Comparison of ENCODE assay signal across 18 cellular contexts in genomic region chr4:112053825-112054224, GRCh38.
DNase-seq lines count a peak whose midpoint lies in the region; ATAC-seq, FAIRE-seq and TF ChIP-seq lines count a peak whose summit lies in the region.
"Had no signal": no experiment of that assay in that cellular context is flagged by ENCODE, and none has a peak within 500 bp of the region (broad histone marks: within the 10 kb centered on the region; RNA-seq: fewer than 3 reads in every experiment).

No MANE protein-coding gene starts in this region.

- no peaks in the 10 kb centered on the region for H3K9me2 ChIP-seq in GM23338 (ENCODE audit: insufficient read depth)

- peaks cover 3% of the 10 kb centered on the region for H3K27me3 Mint-ChIP-seq in GM23338 (ENCODE audit: insufficient read depth, low read depth, poor library complexity)
- H3K27me3 Mint-ChIP-seq in activated CD8-positive, alpha-beta T cell treated with anti-CD3 and anti-CD28 coated beads, Interleukin-2, amount 10 ng/mL, durations not matched to agents 7 days and 5 days (ENCODE audit: low read depth), result peaks cover 14% of the 10 kb centered on the region

- H3K36me3 ChIP-seq in GM23338 (ENCODE audit: insufficient read depth) (no peaks in the 10 kb centered on the region), osteoblast (ENCODE audit: insufficient read depth, low read length) (no peaks in the 10 kb centered on the region)

- H3K9me3 Mint-ChIP-seq in GM23338, result no peaks in the 10 kb centered on the region
- H3K9me3 Mint-ChIP-seq in activated CD8-positive, alpha-beta T cell treated with anti-CD3 and anti-CD28 coated beads, Interleukin-2, amount 10 ng/mL, durations not matched to agents 7 days and 5 days (ENCODE audit: insufficient read depth), result no peaks in the 10 kb centered on the region
- H3K9me3 Mint-ChIP-seq: CD14-positive monocyte; CD8-positive, alpha-beta T cell; IgD-negative memory B cell had no signal

- H4K20me1 ChIP-seq in GM23338 (replicated peaks; ENCODE audit: insufficient read depth) (no peaks in the 10 kb centered on the region), osteoblast (ENCODE audit: insufficient read depth, low read length) (no peaks in the 10 kb centered on the region)

- no peak overlapping the region for H3K4me3 Mint-ChIP-seq in GM23338
- no peak overlapping the region for H3K4me3 Mint-ChIP-seq in activated CD8-positive, alpha-beta T cell treated with anti-CD3 and anti-CD28 coated beads, Interleukin-2, amount 10 ng/mL, durations not matched to agents 7 days and 5 days
- H3K4me3 Mint-ChIP-seq: CD14-positive monocyte; CD8-positive, alpha-beta T cell; IgD-negative memory B cell had no signal

- H2AFZ ChIP-seq in GM23338 (peak overlapping the region; percentile 16; the same call in 1 of the 2 replicates), osteoblast (ENCODE audit: low read length) (no peak overlapping the region)

- H3K4me3 ChIP-seq in GM23338 (no peak overlapping the region), osteoblast (ENCODE audit: insufficient read depth, low read length) (no peak overlapping the region)

- H3F3A ChIP-seq in GM23338 (replicated peaks; ENCODE audit: low read depth), result no peaks in the 10 kb centered on the region

- H3K27me3 ChIP-seq in GM23338 (ENCODE audit: insufficient read depth) (no peaks in the 10 kb centered on the region), osteoblast (ENCODE audit: insufficient read depth, low read length) (no peaks in the 10 kb centered on the region)

- peak overlapping the region; percentile 2; the same call in 1 of the 2 replicates for H3K27ac Mint-ChIP-seq in GM23338
- H3K27ac Mint-ChIP-seq in activated CD8-positive, alpha-beta T cell treated with anti-CD3 and anti-CD28 coated beads, Interleukin-2, amount 10 ng/mL, durations not matched to agents 7 days and 5 days, result no peak overlapping the region
- H3K27ac Mint-ChIP-seq: CD14-positive monocyte; CD8-positive, alpha-beta T cell; IgD-negative memory B cell had no signal

- H3K36me3 Mint-ChIP-seq in GM23338 (ENCODE audit: low read depth), result no peaks in the 10 kb centered on the region
- no peaks in the 10 kb centered on the region for H3K36me3 Mint-ChIP-seq in activated CD8-positive, alpha-beta T cell treated with anti-CD3 and anti-CD28 coated beads, Interleukin-2, amount 10 ng/mL, durations not matched to agents 7 days and 5 days (ENCODE audit: low read depth)
- H3K36me3 Mint-ChIP-seq: CD14-positive monocyte; CD8-positive, alpha-beta T cell had no signal

- H3K4me1 ChIP-seq in GM23338 (ENCODE audit: insufficient read depth) (peaks cover 8% of the 10 kb centered on the region; the same call in 1 of the 2 replicates), osteoblast (ENCODE audit: insufficient read depth, low read length) (no peaks in the 10 kb centered on the region)

- H3K4me2 ChIP-seq in GM23338 (no peak overlapping the region), osteoblast (ENCODE audit: insufficient read depth, low read length) (no peak overlapping the region)

- CTCF ChIA-PET in activated CD8-positive, alpha-beta T cell treated with anti-CD3 and anti-CD28 coated beads, Interleukin-2, amount 10 ng/mL, durations not matched to agents 7 days and 5 days (lab: Charles Lee), result no interaction called here

- peaks cover 9% of the 10 kb centered on the region for H3K4me1 Mint-ChIP-seq in GM23338
- H3K4me1 Mint-ChIP-seq in activated CD8-positive, alpha-beta T cell treated with anti-CD3 and anti-CD28 coated beads, Interleukin-2, amount 10 ng/mL, durations not matched to agents 7 days and 5 days (ENCODE audit: low read depth), result peaks cover 8% of the 10 kb centered on the region
- H3K4me1 Mint-ChIP-seq: CD14-positive monocyte, IgD-negative memory B cell had no signal

- POLR2A ChIA-PET in activated CD8-positive, alpha-beta T cell treated with anti-CD3 and anti-CD28 coated beads, Interleukin-2, amount 10 ng/mL, durations not matched to agents 7 days and 5 days (lab: Charles Lee), result no interaction called here

- TF ChIP-seq POLR2A in GM18505 (IDR thresholded peaks at IDR 0.05; ENCODE audit: borderline replicate concordance, extremely low read depth, insufficient read depth, insufficient read length), result no peak

- DNase-seq in GM23338 (ENCODE audit: low spot score) (no peak), osteoblast (ENCODE audit: insufficient read length, low spot score, missing footprints) (peak; percentile 59)
- DNase-seq in activated CD8-positive, alpha-beta T cell treated with anti-CD3 and anti-CD28 coated beads, Interleukin-2, amount 10 ng/mL, durations not matched to agents 7 days and 5 days, result no peak
- DNase-seq in activated CD4-positive, CD25-positive, alpha-beta regulatory T cell treated with anti-CD3 and anti-CD28 coated beads, Interleukin-2, amount 50 U/mL, for 72 hours, result no peak
- DNase-seq: CD8-positive, alpha-beta T cell; COR-L47; DND-41; GDM1 had no signal

- H3K79me2 ChIP-seq in GM23338 (replicated peaks; ENCODE audit: insufficient read depth) (no peaks in the 10 kb centered on the region), osteoblast (ENCODE audit: insufficient read depth, low read length) (no peaks in the 10 kb centered on the region)

- TF ChIP-seq CTCF in GM23338 (conservative IDR thresholded peaks at IDR 0.05; ENCODE audit: low read depth in 2 of 2) (no peak), osteoblast (IDR thresholded peaks at IDR 0.05; ENCODE audit: extremely low read depth, low read depth, low read length) (no peak)

- ATAC-seq in GM23338, result no peak
- ATAC-seq in esophagus mucosa, result peak; percentile 96
- ATAC-seq in activated CD8-positive, alpha-beta T cell treated with anti-CD3 and anti-CD28 coated beads, Interleukin-2, amount 10 ng/mL, durations not matched to agents 7 days and 5 days, result no peak
- ATAC-seq in GM18505 (IDR thresholded peaks at IDR 0.05; ENCODE audit: unreplicated experiment), result no peak
- ATAC-seq: CD8-positive, alpha-beta T cell; HCT116 had no signal

- no peaks in the 10 kb centered on the region for H3K9me3 ChIP-seq in osteoblast (ENCODE audit: low read depth, low read length)

- no peak overlapping the region for H3K27ac ChIP-seq in GM23338 (ENCODE audit: low read depth)
- no peak overlapping the region for H3K27ac ChIP-seq in osteoblast (ENCODE audit: low read depth, low read length)
- H3K27ac ChIP-seq: 22Rv1 had no signal

- FAIRE-seq in TTC549 (lab: Jason Lieb, UNC), result peak; percentile 100
- FAIRE-seq: D721Med, GM12892, H54 had no signal

TF ChIP-seq in GM23338, 12 proteins besides CTCF, POLR2A, EP300 and RAD21:
- no peak for TF ChIP-seq EZH2phosphoT487 (IDR thresholded peaks at IDR 0.05; ENCODE audit: unreplicated experiment)
- TF ChIP-seq STAT1 (IDR thresholded peaks at IDR 0.05; ENCODE audit: unreplicated experiment), result no peak
- no peak for TF ChIP-seq REST (IDR thresholded peaks at IDR 0.05; ENCODE audit: unreplicated experiment)
- no peak for TF ChIP-seq NANOG (IDR thresholded peaks at IDR 0.05; ENCODE audit: borderline replicate concordance)
- no peak for TF ChIP-seq JUNB (IDR thresholded peaks at IDR 0.05; ENCODE audit: unreplicated experiment)
- no peak for TF ChIP-seq ETS1 (IDR thresholded peaks at IDR 0.05)
- TF ChIP-seq ZNF114 (CRISPR knock-in tag; IDR thresholded peaks at IDR 0.05), result no peak
